ENCODE assay signal across 1 cellular context in genomic region chr20:48292806-48293205, GRCh38.
TF ChIP-seq lines count a peak whose summit lies in the region.

No MANE protein-coding gene starts in this region.

TF ChIP-seq in IMR-90, 13 proteins besides CTCF, POLR2A, EP300 and RAD21:
- TF ChIP-seq MAFK (IDR thresholded peaks at IDR 0.05; ENCODE audit: low read depth, low read length) (no peak), CHD1 (IDR thresholded peaks at IDR 0.05; ENCODE audit: low read depth, low read length) (no peak), SMC3 (IDR thresholded peaks at IDR 0.05; ENCODE audit: low read depth, low read length) (no peak), MAZ (IDR thresholded peaks at IDR 0.05; ENCODE audit: borderline replicate concordance, low read depth, low read length) (no peak), RFX5 (IDR thresholded peaks at IDR 0.05; ENCODE audit: low read depth, low read length) (no peak), CEBPB (IDR thresholded peaks at IDR 0.05; ENCODE audit: low read depth, low read length) (no peak), NFE2L2 (IDR thresholded peaks at IDR 0.05; ENCODE audit: low read depth, low read length) (no peak), ELK1 (IDR thresholded peaks at IDR 0.05; ENCODE audit: borderline replicate concordance, low read depth, low read length) (no peak), FOS (IDR thresholded peaks at IDR 0.05; ENCODE audit: low read depth, low read length) (no peak), MXI1 (IDR thresholded peaks at IDR 0.05; ENCODE audit: borderline replicate concordance, low read depth, low read length) (no peak), RCOR1 (IDR thresholded peaks at IDR 0.05; ENCODE audit: insufficient replicate concordance, low read length) (no peak), BHLHE40 (IDR thresholded peaks at IDR 0.05; ENCODE audit: low read depth, low read length) (no peak), USF2 (IDR thresholded peaks at IDR 0.05; ENCODE audit: low read depth, low read length) (no peak)
